ENCODE assay signal across 11 cellular contexts in the genomic region with DNA sequence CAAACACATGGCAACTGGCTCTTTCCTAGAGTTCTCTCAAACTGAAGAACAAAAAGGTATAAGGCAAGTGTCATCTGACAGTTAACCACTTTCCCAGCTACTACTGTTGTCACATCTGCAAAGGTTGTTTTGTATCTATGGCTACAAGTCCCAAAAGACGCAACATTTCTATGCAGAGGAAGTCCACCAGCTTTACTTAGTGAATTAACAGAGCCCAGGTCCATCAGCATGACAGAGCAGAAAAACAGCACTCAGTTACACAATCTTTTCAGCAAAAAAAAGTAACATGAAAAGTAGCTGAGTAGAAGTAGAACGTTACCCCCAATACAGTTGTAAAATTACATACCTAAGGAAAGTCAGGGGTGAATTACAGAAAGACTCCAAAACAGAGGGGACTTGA. TPM values are rescaled to one million over a fixed set of nuclear protein-coding genes. Genes with fewer than 3 reads are reported as not detected.
DNase-seq lines count a peak whose midpoint lies in the region; ATAC-seq, FAIRE-seq and TF ChIP-seq lines count a peak whose summit lies in the region.
"Had no signal": no experiment of that assay in that cellular context is flagged by ENCODE, and none has a peak within 500 bp of the region (broad histone marks: within the 10 kb centered on the region; RNA-seq: fewer than 3 reads in every experiment).

No MANE protein-coding gene starts in this region.

- intact Hi-C loops in IMR-90 (cut with micrococcal nuclease) (no loop called here), HepG2 (cut with micrococcal nuclease; ENCODE audit: unreplicated experiment) (no loop called here), mucosa of descending colon (cut with DNase I, micrococcal nuclease) (no loop called here)

- no peak overlapping the region for H3K4ac ChIP-seq in IMR-90 (ENCODE audit: low read depth, low read length)

- no peak overlapping the region for H4K5ac ChIP-seq in IMR-90 (ENCODE audit: low read depth, low read length)

- TF ChIP-seq CTCF in IMR-90 (conservative IDR thresholded peaks at IDR 0.05; ENCODE audit: low read depth, low read length) (no peak), HepG2 (CRISPR knock-in tag; IDR thresholded peaks at IDR 0.05) (no peak), mucosa of descending colon (IDR thresholded peaks at IDR 0.05) (no peak)

- no peak for TF ChIP-seq RAD21 in IMR-90 (IDR thresholded peaks at IDR 0.05; ENCODE audit: low read length)
- TF ChIP-seq RAD21 in HepG2 (CRISPR knock-in tag; IDR thresholded peaks at IDR 0.05) = no peak

- H4K8ac ChIP-seq in IMR-90 (ENCODE audit: low read depth in 2 of 2, low read length in 2 of 2) = no peak overlapping the region

- no peak overlapping the region for H3K4me3 ChIP-seq in IMR-90 (ENCODE audit: insufficient read depth, low read depth, low read length)
- no peak overlapping the region for H3K4me3 ChIP-seq in adipocyte (ENCODE audit: low read length)
- no peak overlapping the region for H3K4me3 ChIP-seq in HepG2 (replicated peaks in 1 of 3; ENCODE audit: insufficient read depth in 1 of 3, low read depth in 2 of 3, low read length in 3 of 3)
- H3K4me3 ChIP-seq in mucosa of descending colon = no peak overlapping the region

- peaks cover 21 to 40% of the 10 kb centered on the region in 2 experiments for H3K79me1 ChIP-seq in IMR-90 (ENCODE audit: low read depth in 1 of 2, low read length in 2 of 2)

- FAIRE-seq in HepG2 (lab: Jason Lieb, UNC) = no peak

- no peak overlapping the region for H4K91ac ChIP-seq in IMR-90 (ENCODE audit: insufficient read depth, low read depth, low read length)

- no peak overlapping the region for H3K56ac ChIP-seq in IMR-90 (ENCODE audit: extremely low read depth, insufficient read depth, low read length)

- DNase-seq in AML-193 (lab: John Stamatoyannopoulos, UW) (peak; percentile 88 to 90), IMR-90 (peak; percentile 30), adipocyte (ENCODE audit: low read depth) (peak; percentile 43), HepG2 (ENCODE audit: low spot score) (peak; percentile 16), HK-2 (ENCODE audit: unreplicated experiment) (no peak), mucosa of descending colon (no peak), 8988T (no peak)
- DNase-seq: activated B cell treated with CpG ODN at 0.5 μM for 24 hours, anterior cingulate cortex, retina had no signal

- H3K9ac ChIP-seq in IMR-90 (ENCODE audit: low read depth, low read length) = no peak overlapping the region
- H3K9ac ChIP-seq in adipocyte (ENCODE audit: low read length) = peak overlapping the region; percentile 59
- H3K9ac ChIP-seq in HepG2 (ENCODE audit: insufficient read depth, low read depth, low read length) = no peak overlapping the region

- no peak overlapping the region for H2AFZ ChIP-seq in IMR-90 (replicated peaks; ENCODE audit: low read length, poor library complexity)
- no peak overlapping the region for H2AFZ ChIP-seq in HepG2 (ENCODE audit: low read length)

- H3K4me1 ChIP-seq in IMR-90 (ENCODE audit: control insufficient read depth, insufficient read depth, low read length) = no peaks in the 10 kb centered on the region
- H3K4me1 ChIP-seq in adipocyte (ENCODE audit: control insufficient read depth, insufficient read depth, low read length) = peaks cover 38% of the 10 kb centered on the region
- H3K4me1 ChIP-seq in HepG2 (ENCODE audit: insufficient read depth, low read length) = no peaks in the 10 kb centered on the region
- H3K4me1 ChIP-seq in mucosa of descending colon (ENCODE audit: low read depth) = no peaks in the 10 kb centered on the region

- H2BK120ac ChIP-seq in IMR-90 (ENCODE audit: low read depth, low read length) = no peak overlapping the region

- H3K14ac ChIP-seq in IMR-90 (replicated peaks; ENCODE audit: low read depth, low read length) = no peak overlapping the region

- H3K4me2 ChIP-seq in IMR-90 (ENCODE audit: low read depth, low read length) = no peak overlapping the region
- H3K4me2 ChIP-seq in HepG2 (ENCODE audit: low read depth, low read length) = no peak overlapping the region

- POLR2A ChIA-PET in IMR-90 (lab: Charles Lee; ENCODE audit: unreplicated experiment) (no interaction called here), HepG2 (lab: Yijun Ruan, JAX) (interaction anchor here (1.6 kb wide), 1 partner anchor 16 kb away, joined by 6 read pairs; no protein-coding TSS in a partner anchor)

- no peak overlapping the region for H2AK5ac ChIP-seq in IMR-90 (ENCODE audit: low read depth, low read length)

- TF ChIP-seq EP300 in HepG2 (IDR thresholded peaks at IDR 0.05; ENCODE audit: low read depth in 2 of 2, low read length in 2 of 2) = no peak
- no peak for TF ChIP-seq EP300 in HepG2 (CRISPR knock-in tag; IDR thresholded peaks at IDR 0.05; ENCODE audit: borderline replicate concordance)

- H3K27ac ChIP-seq in IMR-90 (ENCODE audit: insufficient read depth, low read length) (no peak overlapping the region), HepG2 (ENCODE audit: extremely low read length, insufficient read depth, low read length) (no peak overlapping the region)

- no peak overlapping the region for H3K23ac ChIP-seq in IMR-90 (ENCODE audit: low read depth, low read length)

- TF ChIP-seq POLR2A in IMR-90 (IDR thresholded peaks at IDR 0.05; ENCODE audit: low read depth, low read length) (no peak), HepG2 (IDR thresholded peaks at IDR 0.05; ENCODE audit: insufficient read depth in 1 of 2, low read depth in 2 of 2, low read length in 2 of 2) (no peak)

- no peak overlapping the region for H2BK5ac ChIP-seq in IMR-90 (ENCODE audit: low read depth, low read length, poor library complexity, severe bottlenecking)

- H3K18ac ChIP-seq in IMR-90 (ENCODE audit: low read depth, low read length) = no peak overlapping the region

- no peaks in the 10 kb centered on the region for H3K9me1 ChIP-seq in IMR-90 (ENCODE audit: insufficient read depth, low read length)

- ATAC-seq in IMR-90 (ENCODE audit: low read depth) (peak; percentile 45), HepG2 (no peak), HG03457 (IDR thresholded peaks at IDR 0.05; ENCODE audit: unreplicated experiment) (no peak), mucosa of descending colon (no peak)

- in situ Hi-C loops in IMR-90 (cut with MboI; ENCODE audit: low sequenced_read_pairs) (no loop called here), HepG2 (cut with HindIII; ENCODE audit: extremely low pct_ligation_motif_present, low pct_unique_long_range_greater_than_20kb) (no loop called here)

- H2BK20ac ChIP-seq in IMR-90 (ENCODE audit: low read depth, low read length) = no peak overlapping the region

- H4K20me1 ChIP-seq in IMR-90 (ENCODE audit: insufficient read depth, low read length) (peaks cover 34% of the 10 kb centered on the region), HepG2 (ENCODE audit: insufficient read depth, low read length) (no peaks in the 10 kb centered on the region)

- peaks cover 20% of the 10 kb centered on the region for H3K79me2 ChIP-seq in HepG2 (ENCODE audit: insufficient read depth, low read length)

- H2BK15ac ChIP-seq in IMR-90 (ENCODE audit: low read depth, low read length) = no peak overlapping the region

- H2AK9ac ChIP-seq in IMR-90 (replicated peaks; ENCODE audit: low read depth, low read length, poor library complexity) = no peak overlapping the region

- H3K9me3 ChIP-seq in IMR-90 (ENCODE audit: control insufficient read depth, insufficient read depth, low read length) (no peaks in the 10 kb centered on the region), adipocyte (ENCODE audit: control insufficient read depth, low read length) (no peaks in the 10 kb centered on the region), HepG2 (ENCODE audit: low read length) (no peaks in the 10 kb centered on the region), mucosa of descending colon (no peaks in the 10 kb centered on the region)

- dilution Hi-C loops in IMR-90 (cut with HindIII; ENCODE audit: low sequenced_read_pairs, unreplicated experiment) = no loop called here

- CTCF ChIA-PET in IMR-90 (lab: Yijun Ruan, JAX) = interaction anchor here (1.0 kb wide), 1 partner anchor 18 kb away, joined by 5 read pairs; no protein-coding TSS in a partner anchor
- CTCF ChIA-PET in HepG2 (lab: Yijun Ruan, JAX; ENCODE audit: low intra/inter-chr PET ratio, low total read pairs) = no interaction called here

- no CpG with 5 or more reads among the region's 2 CpGs for WGBS in IMR-90 (ENCODE audit: extremely low coverage in 2 of 2, insufficient read length in 1 of 2), 2 experiments
- WGBS in HepG2 (ENCODE audit: low lambda C conversion rate) = 90% methylated on average over 2 of the region's 2 CpGs

- H3K27me3 ChIP-seq in IMR-90 (ENCODE audit: control insufficient read depth, insufficient read depth, low read length) (no peaks in the 10 kb centered on the region), adipocyte (replicated peaks; ENCODE audit: control insufficient read depth, insufficient read depth, low read length) (no peaks in the 10 kb centered on the region), HepG2 (ENCODE audit: control insufficient read depth in 1 of 2, insufficient read depth in 2 of 2, low read length in 2 of 2) (no peaks in the 10 kb centered on the region)

- H3K36me3 ChIP-seq in IMR-90 (ENCODE audit: control insufficient read depth, insufficient read depth, low read length) (peaks cover 68% of the 10 kb centered on the region), adipocyte (ENCODE audit: control insufficient read depth, insufficient read depth, low read length, severe bottlenecking) (peaks cover 91% of the 10 kb centered on the region), HepG2 (replicated peaks in 1 of 2; ENCODE audit: control insufficient read depth in 1 of 2, insufficient read depth in 2 of 2, low read length in 2 of 2) (peaks cover 35 to 97% of the 10 kb centered on the region in 2 experiments), mucosa of descending colon (ENCODE audit: low read depth) (peaks cover 8% of the 10 kb centered on the region)

- no TSS peak for BruUV-seq in IMR-90 (replicated peaks; lab: Mats Ljungman, UMichigan)
- no TSS peak for BruUV-seq in HepG2 (replicated peaks; lab: Mats Ljungman, UMichigan)

RNA-seq across cellular contexts. Expression of a gene that starts 12.1 kb away (rescaled TPM):
- total RNA-seq in IMR-90 (2012; rRNA removed) (9.5 and 10.3 TPM in 2 replicates), HepG2 (2016; rRNA removed; fragmentation: Illumina TruSeq; extraction: Trizol) (29.4 and 34.1 TPM in 2 replicates), mucosa of descending colon (10 to 100 TPM; 60.8 to 69.6 (median 64.7) TPM)
- polyA plus RNA-seq in IMR-90 (2012; rRNA removed) (55.2 and 68.8 TPM in 2 replicates), HepG2 (2011; rRNA removed) (36.8 and 40.6 TPM in 2 replicates)
- polyA plus RNA-seq in IMR-90 (2012; cell fraction: cytosol; rRNA removed) = 27.4 and 38.5 TPM in 2 replicates
- polyA plus RNA-seq in IMR-90 (2012; cell fraction: nucleus; rRNA removed; ENCODE audit: low replicate concordance) = 121 and 142 TPM in 2 replicates
- 7.3 and 8.6 TPM in 2 replicates for total RNA-seq in HepG2 (2016; cell fraction: cytosol; rRNA removed; fragmentation: Illumina TruSeq; extraction: Trizol; ENCODE audit: low read depth)
- 25.4 and 37.8 TPM in 2 replicates for total RNA-seq in HepG2 (2016; cell fraction: insoluble cytoplasmic fraction; rRNA removed; fragmentation: Illumina TruSeq; extraction: Trizol)
- 19.4 and 20.2 TPM in 2 replicates for total RNA-seq in HepG2 (2016; cell fraction: membrane; rRNA removed; fragmentation: Illumina TruSeq; extraction: Trizol)
- 48.4 and 51.2 TPM in 2 replicates for total RNA-seq in HepG2 (2016; cell fraction: nucleus; rRNA removed; fragmentation: Illumina TruSeq; extraction: Trizol)
- 16.4 and 19.7 TPM in 2 replicates for polyA plus RNA-seq in HepG2 (2011; cell fraction: cytosol; rRNA removed)
- 110 and 125 TPM in 2 replicates for polyA plus RNA-seq in HepG2 (2011; cell fraction: nucleus; rRNA removed)
- 47.5 and 48.9 TPM in 2 replicates for polyA plus RNA-seq in HepG2 (2012)
- 3.7 and 4.1 TPM in 2 replicates for polyA plus RNA-seq in HepG2 (2016; cell fraction: cytosol; fragmentation: Illumina TruSeq; extraction: Trizol; ENCODE audit: low read depth)
- polyA plus RNA-seq in HepG2 (2016; cell fraction: insoluble cytoplasmic fraction; fragmentation: Illumina TruSeq; extraction: Trizol; ENCODE audit: low read depth) = 36.9 and 49.6 TPM in 2 replicates
- 13.1 and 15.0 TPM in 2 replicates for polyA plus RNA-seq in HepG2 (2016; cell fraction: membrane; fragmentation: Illumina TruSeq; extraction: Trizol; ENCODE audit: low read depth)
- 151 and 159 TPM in 2 replicates for polyA plus RNA-seq in HepG2 (2016; cell fraction: nucleus; fragmentation: Illumina TruSeq; extraction: Trizol; ENCODE audit: insufficient read depth, low read depth)
- 43.6 and 128 TPM in 2 replicates for polyA minus RNA-seq in HepG2 (2011; rRNA and poly(A)+ RNA removed; ENCODE audit: low replicate concordance)
- polyA minus RNA-seq in HepG2 (2011; cell fraction: cytosol; rRNA and poly(A)+ RNA removed) = 14.5 and 17.3 TPM in 2 replicates
- 56.7 and 63.0 TPM in 2 replicates for polyA minus RNA-seq in HepG2 (2011; cell fraction: nucleus; rRNA and poly(A)+ RNA removed)

RNA-seq across cellular contexts. Expression of a gene that starts 12.3 kb away (rescaled TPM):
- 34.7 and 50.4 TPM in 2 replicates for total RNA-seq in IMR-90 (2012; rRNA removed)
- 91.1 and 91.5 TPM in 2 replicates for polyA plus RNA-seq in IMR-90 (2012; rRNA removed)
- 57.2 and 76.4 TPM in 2 replicates for polyA plus RNA-seq in IMR-90 (2012; cell fraction: cytosol; rRNA removed)
- 34.4 and 46.2 TPM in 2 replicates for polyA plus RNA-seq in IMR-90 (2012; cell fraction: nucleus; rRNA removed; ENCODE audit: low replicate concordance)
- total RNA-seq in HepG2 (2016; rRNA removed; fragmentation: Illumina TruSeq; extraction: Trizol) = 44.2 and 53.3 TPM in 2 replicates
- 30.3 and 32.6 TPM in 2 replicates for total RNA-seq in HepG2 (2016; cell fraction: cytosol; rRNA removed; fragmentation: Illumina TruSeq; extraction: Trizol; ENCODE audit: low read depth)
- 44.0 and 50.9 TPM in 2 replicates for total RNA-seq in HepG2 (2016; cell fraction: insoluble cytoplasmic fraction; rRNA removed; fragmentation: Illumina TruSeq; extraction: Trizol)
- total RNA-seq in HepG2 (2016; cell fraction: membrane; rRNA removed; fragmentation: Illumina TruSeq; extraction: Trizol) = 39.7 and 41.1 TPM in 2 replicates
- total RNA-seq in HepG2 (2016; cell fraction: nucleus; rRNA removed; fragmentation: Illumina TruSeq; extraction: Trizol) = 25.6 and 36.2 TPM in 2 replicates
- 70.4 and 70.5 TPM in 2 replicates for polyA plus RNA-seq in HepG2 (2011; rRNA removed)
- polyA plus RNA-seq in HepG2 (2011; cell fraction: cytosol; rRNA removed) = 81.8 and 87.8 TPM in 2 replicates
- 26.5 and 33.7 TPM in 2 replicates for polyA plus RNA-seq in HepG2 (2011; cell fraction: nucleus; rRNA removed)
- polyA plus RNA-seq in HepG2 (2012) = 25.1 and 33.9 TPM in 2 replicates
- polyA plus RNA-seq in HepG2 (2016; cell fraction: cytosol; fragmentation: Illumina TruSeq; extraction: Trizol; ENCODE audit: low read depth) = 25.0 and 26.0 TPM in 2 replicates
- 65.1 and 67.8 TPM in 2 replicates for polyA plus RNA-seq in HepG2 (2016; cell fraction: insoluble cytoplasmic fraction; fragmentation: Illumina TruSeq; extraction: Trizol; ENCODE audit: low read depth)
- 38.0 and 41.3 TPM in 2 replicates for polyA plus RNA-seq in HepG2 (2016; cell fraction: membrane; fragmentation: Illumina TruSeq; extraction: Trizol; ENCODE audit: low read depth)
- 48.1 and 64.5 TPM in 2 replicates for polyA plus RNA-seq in HepG2 (2016; cell fraction: nucleus; fragmentation: Illumina TruSeq; extraction: Trizol; ENCODE audit: insufficient read depth, low read depth)
- 102 and 166 TPM in 2 replicates for polyA minus RNA-seq in HepG2 (2011; rRNA and poly(A)+ RNA removed; ENCODE audit: low replicate concordance)
- polyA minus RNA-seq in HepG2 (2011; cell fraction: cytosol; rRNA and poly(A)+ RNA removed) = 21.2 and 24.1 TPM in 2 replicates
- polyA minus RNA-seq in HepG2 (2011; cell fraction: nucleus; rRNA and poly(A)+ RNA removed) = 54.1 and 63.3 TPM in 2 replicates
- 10 to 100 TPM; 38.9 to 42.3 (median 42.1) TPM for total RNA-seq in mucosa of descending colon

RNA-seq across cellular contexts. Expression of a gene that starts 25.3 kb away (rescaled TPM):
- 10.0 TPM in 2 replicates for total RNA-seq in IMR-90 (2012; rRNA removed)
- 16.5 and 17.2 TPM in 2 replicates for polyA plus RNA-seq in IMR-90 (2012; rRNA removed)
- polyA plus RNA-seq in IMR-90 (2012; cell fraction: cytosol; rRNA removed) = 18.0 and 75.6 TPM in 2 replicates
- 7.7 and 17.1 TPM in 2 replicates for polyA plus RNA-seq in IMR-90 (2012; cell fraction: nucleus; rRNA removed; ENCODE audit: low replicate concordance)
- total RNA-seq in HepG2 (2016; rRNA removed; fragmentation: Illumina TruSeq; extraction: Trizol) = 25.2 and 25.4 TPM in 2 replicates
- total RNA-seq in HepG2 (2016; cell fraction: cytosol; rRNA removed; fragmentation: Illumina TruSeq; extraction: Trizol; ENCODE audit: low read depth) = 33.0 and 38.9 TPM in 2 replicates
- 23.9 and 27.8 TPM in 2 replicates for total RNA-seq in HepG2 (2016; cell fraction: insoluble cytoplasmic fraction; rRNA removed; fragmentation: Illumina TruSeq; extraction: Trizol)
- 43.9 and 52.8 TPM in 2 replicates for total RNA-seq in HepG2 (2016; cell fraction: membrane; rRNA removed; fragmentation: Illumina TruSeq; extraction: Trizol)
- total RNA-seq in HepG2 (2016; cell fraction: nucleus; rRNA removed; fragmentation: Illumina TruSeq; extraction: Trizol) = 15.8 and 17.5 TPM in 2 replicates
- polyA plus RNA-seq in HepG2 (2011; rRNA removed) = 53.7 and 60.1 TPM in 2 replicates
- polyA plus RNA-seq in HepG2 (2011; cell fraction: cytosol; rRNA removed) = 44.7 and 56.5 TPM in 2 replicates
- 20.0 and 25.6 TPM in 2 replicates for polyA plus RNA-seq in HepG2 (2011; cell fraction: nucleus; rRNA removed)
- polyA plus RNA-seq in HepG2 (2012) = 17.5 and 21.3 TPM in 2 replicates
- polyA plus RNA-seq in HepG2 (2016; cell fraction: cytosol; fragmentation: Illumina TruSeq; extraction: Trizol; ENCODE audit: low read depth) = 45.4 and 52.3 TPM in 2 replicates
- 31.2 and 31.8 TPM in 2 replicates for polyA plus RNA-seq in HepG2 (2016; cell fraction: insoluble cytoplasmic fraction; fragmentation: Illumina TruSeq; extraction: Trizol; ENCODE audit: low read depth)
- polyA plus RNA-seq in HepG2 (2016; cell fraction: membrane; fragmentation: Illumina TruSeq; extraction: Trizol; ENCODE audit: low read depth) = 53.1 and 57.7 TPM in 2 replicates
- 33.0 and 35.6 TPM in 2 replicates for polyA plus RNA-seq in HepG2 (2016; cell fraction: nucleus; fragmentation: Illumina TruSeq; extraction: Trizol; ENCODE audit: insufficient read depth, low read depth)
- 13.9 and 44.9 TPM in 2 replicates for polyA minus RNA-seq in HepG2 (2011; rRNA and poly(A)+ RNA removed; ENCODE audit: low replicate concordance)
- polyA minus RNA-seq in HepG2 (2011; cell fraction: cytosol; rRNA and poly(A)+ RNA removed) = 11.1 and 12.6 TPM in 2 replicates
- 11.3 and 19.4 TPM in 2 replicates for polyA minus RNA-seq in HepG2 (2011; cell fraction: nucleus; rRNA and poly(A)+ RNA removed)
- 10 to 100 TPM in 1 of 3 donors, 1 to 10 TPM in 2; 7.9 to 12.7 (median 8.9) TPM for total RNA-seq in mucosa of descending colon

RNA-seq across cellular contexts. Expression of a gene that starts 55.5 kb away (rescaled TPM):
- total RNA-seq in IMR-90 (2012; rRNA removed) (16.7 and 16.8 TPM in 2 replicates), HepG2 (2016; rRNA removed; fragmentation: Illumina TruSeq; extraction: Trizol) (29.7 and 43.5 TPM in 2 replicates), mucosa of descending colon (10 to 100 TPM; 35.2 to 38.2 (median 37.8) TPM)
- polyA plus RNA-seq in IMR-90 (2012; rRNA removed) (53.2 and 55.9 TPM in 2 replicates), HepG2 (2011; rRNA removed) (51.0 and 61.0 TPM in 2 replicates)
- 27.1 and 40.7 TPM in 2 replicates for polyA plus RNA-seq in IMR-90 (2012; cell fraction: cytosol; rRNA removed)
- 49.7 and 117 TPM in 2 replicates for polyA plus RNA-seq in IMR-90 (2012; cell fraction: nucleus; rRNA removed; ENCODE audit: low replicate concordance)
- 51.3 and 54.5 TPM in 2 replicates for total RNA-seq in HepG2 (2016; cell fraction: cytosol; rRNA removed; fragmentation: Illumina TruSeq; extraction: Trizol; ENCODE audit: low read depth)
- 30.1 and 40.0 TPM in 2 replicates for total RNA-seq in HepG2 (2016; cell fraction: insoluble cytoplasmic fraction; rRNA removed; fragmentation: Illumina TruSeq; extraction: Trizol)
- 36.1 and 36.5 TPM in 2 replicates for total RNA-seq in HepG2 (2016; cell fraction: membrane; rRNA removed; fragmentation: Illumina TruSeq; extraction: Trizol)
- total RNA-seq in HepG2 (2016; cell fraction: nucleus; rRNA removed; fragmentation: Illumina TruSeq; extraction: Trizol) = 41.2 and 47.0 TPM in 2 replicates
- 21.8 and 35.0 TPM in 2 replicates for polyA plus RNA-seq in HepG2 (2011; cell fraction: cytosol; rRNA removed)
- 63.4 and 76.1 TPM in 2 replicates for polyA plus RNA-seq in HepG2 (2011; cell fraction: nucleus; rRNA removed)
- polyA plus RNA-seq in HepG2 (2012) = 17.6 and 19.2 TPM in 2 replicates
- polyA plus RNA-seq in HepG2 (2016; cell fraction: cytosol; fragmentation: Illumina TruSeq; extraction: Trizol; ENCODE audit: low read depth) = 15.5 and 18.0 TPM in 2 replicates
- 42.8 and 45.1 TPM in 2 replicates for polyA plus RNA-seq in HepG2 (2016; cell fraction: insoluble cytoplasmic fraction; fragmentation: Illumina TruSeq; extraction: Trizol; ENCODE audit: low read depth)
- polyA plus RNA-seq in HepG2 (2016; cell fraction: membrane; fragmentation: Illumina TruSeq; extraction: Trizol; ENCODE audit: low read depth) = 24.2 and 30.4 TPM in 2 replicates
- polyA plus RNA-seq in HepG2 (2016; cell fraction: nucleus; fragmentation: Illumina TruSeq; extraction: Trizol; ENCODE audit: insufficient read depth, low read depth) = 85.3 and 100 TPM in 2 replicates
- 50.4 and 173 TPM in 2 replicates for polyA minus RNA-seq in HepG2 (2011; rRNA and poly(A)+ RNA removed; ENCODE audit: low replicate concordance)
- 9.5 and 9.6 TPM in 2 replicates for polyA minus RNA-seq in HepG2 (2011; cell fraction: cytosol; rRNA and poly(A)+ RNA removed)
- polyA minus RNA-seq in HepG2 (2011; cell fraction: nucleus; rRNA and poly(A)+ RNA removed) = 41.6 and 57.1 TPM in 2 replicates

RNA-seq across cellular contexts. Expression of a gene that starts 56.0 kb away (rescaled TPM):
- total RNA-seq in IMR-90 (2012; rRNA removed) (13.6 and 15.3 TPM in 2 replicates), HepG2 (2016; rRNA removed; fragmentation: Illumina TruSeq; extraction: Trizol) (11.5 and 14.9 TPM in 2 replicates), mucosa of descending colon (10 to 100 TPM; 65.0 to 91.0 (median 66.6) TPM)
- polyA plus RNA-seq in IMR-90 (2012; rRNA removed) (36.5 and 39.2 TPM in 2 replicates), HepG2 (2011; rRNA removed) (11.4 and 14.7 TPM in 2 replicates)
- polyA plus RNA-seq in IMR-90 (2012; cell fraction: cytosol; rRNA removed) = 54.8 and 95.7 TPM in 2 replicates
- 63.9 and 103 TPM in 2 replicates for polyA plus RNA-seq in IMR-90 (2012; cell fraction: nucleus; rRNA removed; ENCODE audit: low replicate concordance)
- total RNA-seq in HepG2 (2016; cell fraction: cytosol; rRNA removed; fragmentation: Illumina TruSeq; extraction: Trizol; ENCODE audit: low read depth) = 5.6 and 5.9 TPM in 2 replicates
- 11.8 and 15.0 TPM in 2 replicates for total RNA-seq in HepG2 (2016; cell fraction: insoluble cytoplasmic fraction; rRNA removed; fragmentation: Illumina TruSeq; extraction: Trizol)
- 15.7 and 17.1 TPM in 2 replicates for total RNA-seq in HepG2 (2016; cell fraction: membrane; rRNA removed; fragmentation: Illumina TruSeq; extraction: Trizol)
- total RNA-seq in HepG2 (2016; cell fraction: nucleus; rRNA removed; fragmentation: Illumina TruSeq; extraction: Trizol) = 11.9 and 12.4 TPM in 2 replicates
- 19.7 and 21.5 TPM in 2 replicates for polyA plus RNA-seq in HepG2 (2011; cell fraction: cytosol; rRNA removed)
- 30.1 and 37.5 TPM in 2 replicates for polyA plus RNA-seq in HepG2 (2011; cell fraction: nucleus; rRNA removed)
- polyA plus RNA-seq in HepG2 (2012) = 10.9 and 13.2 TPM in 2 replicates
- 4.6 and 6.4 TPM in 2 replicates for polyA plus RNA-seq in HepG2 (2016; cell fraction: cytosol; fragmentation: Illumina TruSeq; extraction: Trizol; ENCODE audit: low read depth)
- 8.9 and 11.0 TPM in 2 replicates for polyA plus RNA-seq in HepG2 (2016; cell fraction: insoluble cytoplasmic fraction; fragmentation: Illumina TruSeq; extraction: Trizol; ENCODE audit: low read depth)
- polyA plus RNA-seq in HepG2 (2016; cell fraction: membrane; fragmentation: Illumina TruSeq; extraction: Trizol; ENCODE audit: low read depth) = 11.1 and 11.3 TPM in 2 replicates
- 20.3 and 20.7 TPM in 2 replicates for polyA plus RNA-seq in HepG2 (2016; cell fraction: nucleus; fragmentation: Illumina TruSeq; extraction: Trizol; ENCODE audit: insufficient read depth, low read depth)
- polyA minus RNA-seq in HepG2 (2011; rRNA and poly(A)+ RNA removed; ENCODE audit: low replicate concordance) = 41.4 and 173 TPM in 2 replicates
- polyA minus RNA-seq in HepG2 (2011; cell fraction: cytosol; rRNA and poly(A)+ RNA removed) = 4.7 and 8.0 TPM in 2 replicates
- 9.4 and 9.7 TPM in 2 replicates for polyA minus RNA-seq in HepG2 (2011; cell fraction: nucleus; rRNA and poly(A)+ RNA removed)

Comparison
In these comparisons a context has a peak if more than half of its experiments do, and no peak if none do; other contexts are left out.
1. DNase-seq: peak in AML-193 (2 of 2), IMR-90 (single experiment), adipocyte (single experiment) and HepG2 (single experiment); none in HK-2 (single experiment), mucosa of descending colon (0 of 3) and 8988T (single experiment).